In genomic region chr2:205889073-205889472, GRCh38 we compare ENCODE assay signal across 16 cellular contexts.
DNase-seq lines count a peak whose midpoint lies in the region; ATAC-seq, FAIRE-seq and TF ChIP-seq lines count a peak whose summit lies in the region.
"Had no signal": no experiment of that assay in that cellular context is flagged by ENCODE, and none has a peak within 500 bp of the region (broad histone marks: within the 10 kb centered on the region; RNA-seq: fewer than 3 reads in every experiment).

No MANE protein-coding gene starts in this region.

- no peak overlapping the region for H3K4me2 ChIP-seq in A549

- 29% methylated on average over 3 of the region's 3 CpGs for WGBS in A549 (ENCODE audit: missing lambda C conversion rate)
- 79 to 87% methylated on average over 3 of the region's 3 CpGs for WGBS in tibial nerve, 2 donors
- 57% methylated on average over 3 of the region's 3 CpGs for WGBS in suprapubic skin

- no peak for TF ChIP-seq RAD21 in A549 (conservative IDR thresholded peaks at IDR 0.05 in 1 of 2, IDR thresholded peaks at IDR 0.05 in 1 of 2)

- DNase-seq in A549 (ENCODE audit: low read depth in 1 of 2, low spot score in 1 of 2) (peak; percentile 3 to 13), H54 (ENCODE audit: insufficient read length, low spot score) (peak; percentile 19), RWPE1 (ENCODE audit: low spot score) (peak; percentile 92), glomerular endothelial cell (ENCODE audit: extremely low read depth, low read depth, low spot score) (peak; percentile 16), tibial nerve (ENCODE audit: low spot score in 2 of 2) (no peak), suprapubic skin (ENCODE audit: low spot score in 2 of 2) (no peak), DMS114 treated with DMSO at 0.1 percent for 48 hours (lab: John Stamatoyannopoulos, UW; ENCODE audit: unreplicated experiment) (no peak)
- DNase-seq: activated CD8-positive, alpha-beta memory T cell treated with anti-CD3 and anti-CD28 coated beads for 24 hours; anterior cingulate cortex; dorsolateral prefrontal cortex; Kasumi-1; NCI-H1694 treated with DMSO at 0.1 percent for 48 hours; ovary had no signal

- TF ChIP-seq CTCF in A549 (IDR thresholded peaks at IDR 0.05) (no peak), RWPE1 (conservative IDR thresholded peaks at IDR 0.05; ENCODE audit: low read depth) (no peak), tibial nerve (IDR thresholded peaks at IDR 0.05) (no peak), suprapubic skin (IDR thresholded peaks at IDR 0.05) (no peak)

- no peak overlapping the region for H3K4me3 ChIP-seq in A549
- H3K4me3 ChIP-seq in tibial nerve, result no peak overlapping the region
- no peak overlapping the region for H3K4me3 ChIP-seq in suprapubic skin
- H3K4me3 ChIP-seq: dorsolateral prefrontal cortex, HAP-1, ovary, SK-N-MC had no signal

- no peak for FAIRE-seq in A549 (lab: Jason Lieb, UNC)
- no peak for FAIRE-seq in H54 (lab: Jason Lieb, UNC)

- H3K27me3 ChIP-seq in tibial nerve (no peaks in the 10 kb centered on the region), suprapubic skin (no peaks in the 10 kb centered on the region)
- H3K27me3 ChIP-seq: ovary had no signal

- POLR2A ChIA-PET in A549 (lab: Yijun Ruan, JAX) (no interaction called here), RWPE1 (lab: Yijun Ruan, JAX; ENCODE audit: low non-redundant PET) (no interaction called here)

- H3K9me3 ChIP-seq in A549 (no peaks in the 10 kb centered on the region), tibial nerve (no peaks in the 10 kb centered on the region), suprapubic skin (no peaks in the 10 kb centered on the region)
- H3K9me3 ChIP-seq: HAP-1, ovary had no signal

- H3K36me3 ChIP-seq in tibial nerve, result no peaks in the 10 kb centered on the region
- no peaks in the 10 kb centered on the region for H3K36me3 ChIP-seq in suprapubic skin
- H3K36me3 ChIP-seq: HAP-1, ovary had no signal

- TF ChIP-seq EP300 in A549 (IDR thresholded peaks at IDR 0.05) (no peak), tibial nerve (IDR thresholded peaks at IDR 0.05) (no peak), suprapubic skin (IDR thresholded peaks at IDR 0.05) (no peak)

- H3K4me1 ChIP-seq in A549 (no peaks in the 10 kb centered on the region), tibial nerve (peaks cover 0 to 3% (median 0%) of the 10 kb centered on the region in 4 donors), suprapubic skin (peaks cover 14% of the 10 kb centered on the region)

- 0 out of 6 replicates have a peak, but pooled peaks of 1 of the 2 experiments have one; percentile 27 for ATAC-seq in A549
- ATAC-seq in GM18519 (IDR thresholded peaks at IDR 0.05; ENCODE audit: low FRiP score, unreplicated experiment), result no peak

- H3K27ac ChIP-seq in A549, result no peak overlapping the region
- H3K27ac ChIP-seq in RWPE1, result peak overlapping the region; percentile 58; the same call in 1 of the 2 replicates
- no peak overlapping the region for H3K27ac ChIP-seq in tibial nerve
- H3K27ac ChIP-seq in suprapubic skin, result no peak overlapping the region
- H3K27ac ChIP-seq: dorsolateral prefrontal cortex, ovary, SK-N-MC had no signal

- no peak for TF ChIP-seq POLR2A in A549 (IDR thresholded peaks at IDR 0.05; ENCODE audit: low read length)
- TF ChIP-seq POLR2A in H54 (IDR thresholded peaks at IDR 0.05; ENCODE audit: low read depth, low read length), result no peak
- TF ChIP-seq POLR2A in tibial nerve (IDR thresholded peaks at IDR 0.05), result no peak
- no peak for TF ChIP-seq POLR2A in suprapubic skin (IDR thresholded peaks at IDR 0.05)

- CTCF ChIA-PET in A549 (lab: Yijun Ruan, JAX) (no interaction called here), RWPE1 (lab: Yijun Ruan, JAX) (interaction anchor here (0.5 to 0.6 kb wide), 2 partner anchors 26 to 962 kb away, joined by 3 read pairs; no protein-coding TSS in a partner anchor)

TF ChIP-seq in A549, 52 proteins besides CTCF, POLR2A, EP300 and RAD21:
- TF ChIP-seq, protein P1, sequence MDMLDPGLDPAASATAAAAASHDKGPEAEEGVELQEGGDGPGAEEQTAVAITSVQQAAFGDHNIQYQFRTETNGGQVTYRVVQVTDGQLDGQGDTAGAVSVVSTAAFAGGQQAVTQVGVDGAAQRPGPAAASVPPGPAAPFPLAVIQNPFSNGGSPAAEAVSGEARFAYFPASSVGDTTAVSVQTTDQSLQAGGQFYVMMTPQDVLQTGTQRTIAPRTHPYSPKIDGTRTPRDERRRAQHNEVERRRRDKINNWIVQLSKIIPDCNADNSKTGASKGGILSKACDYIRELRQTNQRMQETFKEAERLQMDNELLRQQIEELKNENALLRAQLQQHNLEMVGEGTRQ (IDR thresholded peaks at IDR 0.05), result no peak
- TF ChIP-seq CHD2 (IDR thresholded peaks at IDR 0.05; ENCODE audit: low read length, partially characterized antibody) (no peak), TP53 (CRISPR knock-in tag; IDR thresholded peaks at IDR 0.05) (no peak), RARB (CRISPR knock-in tag; IDR thresholded peaks at IDR 0.05) (no peak), HEYL (CRISPR knock-in tag; IDR thresholded peaks at IDR 0.05) (no peak), JUNB (IDR thresholded peaks at IDR 0.05) (no peak), MAZ (IDR thresholded peaks at IDR 0.05; ENCODE audit: borderline replicate concordance, low read depth, low read length) (no peak), RNF2 (IDR thresholded peaks at IDR 0.05; ENCODE audit: borderline replicate concordance, low read depth) (no peak), NR3C1 (IDR thresholded peaks at IDR 0.05) (no peak), HOXB13 (CRISPR knock-in tag; IDR thresholded peaks at IDR 0.05; ENCODE audit: low read depth) (no peak), NPAS2 (CRISPR knock-in tag; IDR thresholded peaks at IDR 0.05; ENCODE audit: borderline replicate concordance) (no peak), SREBF2 (IDR thresholded peaks at IDR 0.05) (no peak), RCOR1 (IDR thresholded peaks at IDR 0.05; ENCODE audit: low read depth, low read length) (no peak), FOSB (CRISPR knock-in tag; IDR thresholded peaks at IDR 0.05) (no peak)

Comparison
In these comparisons a context has a peak if more than half of its experiments do, and no peak if none do; other contexts are left out.
1. DNase-seq: peak in A549 (2 of 2), H54 (single experiment), RWPE1 (single experiment) and glomerular endothelial cell (single experiment); none in tibial nerve (0 of 2), suprapubic skin (0 of 2) and DMS114 treated with DMSO at 0.1 percent for 48 hours (single experiment).